ENCODE assay signal across 31 cellular contexts in the genomic region with DNA sequence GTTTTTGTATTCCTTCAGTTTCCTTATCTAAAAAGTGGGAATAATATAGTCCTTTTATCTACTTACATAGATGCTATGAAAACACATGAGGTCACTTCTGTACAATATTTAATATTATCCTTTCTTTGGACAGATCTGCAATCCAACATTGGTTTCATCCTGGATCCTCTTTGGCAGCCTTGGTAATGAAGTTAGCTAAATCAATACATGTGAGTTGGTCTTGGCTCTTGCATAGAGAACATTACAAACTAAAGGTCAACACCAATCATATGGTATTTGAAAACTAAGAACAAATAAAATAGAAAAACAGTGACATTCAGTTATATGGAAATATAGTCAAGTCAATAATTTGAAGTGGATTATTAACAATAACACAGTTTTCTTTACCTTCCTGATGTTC.
"Had no signal": no experiment of that assay in that cellular context is flagged by ENCODE, and none has a peak within 500 bp of the region (broad histone marks: within the 10 kb centered on the region; RNA-seq: fewer than 3 reads in every experiment).

No MANE protein-coding gene starts in this region.

- DNase-seq: activated CD4-positive, alpha-beta T cell treated with anti-CD3 and anti-CD28 coated beads for 1 hour; activated CD4-positive, alpha-beta T cell treated with anti-CD3 and anti-CD28 coated beads for 48 hours; activated CD4-positive, alpha-beta T cell treated with anti-CD3 and anti-CD28 coated beads, Interleukin-2, amount 50 U/mL, for 1 hour; activated CD4-positive, alpha-beta T cell treated with anti-CD3 and anti-CD28 coated beads, Interleukin-2, amount 50 U/mL, for 48 hours; activated CD8-positive, alpha-beta memory T cell treated with anti-CD3 and anti-CD28 coated beads for 24 hours; activated CD8-positive, alpha-beta T cell treated with anti-CD3 and anti-CD28 coated beads for 36 hours; activated effector memory CD4-positive, alpha-beta T cell treated with anti-CD3 and anti-CD28 coated beads, Interleukin-2, amount 50 U/mL, for 16 hours; activated naive CD4-positive, alpha-beta T cell treated with anti-CD3 and anti-CD28 coated beads for 36 hours; activated naive CD8-positive, alpha-beta T cell treated with anti-CD3 and anti-CD28 coated beads for 36 hours; activated naive CD8-positive, alpha-beta T cell treated with anti-CD3 and anti-CD28 coated beads, Interleukin-2, amount 50 U/mL, for 24 hours; activated T-cell treated with anti-CD3 and anti-CD28 coated beads, Interleukin-2, amount 50 U/mL, for 4 hours; adrenal gland; amygdala; aorta; central memory CD4-positive, alpha-beta T cell; cerebellar nuclear complex; colonic mucosa; effector CD8-positive, alpha-beta T cell; esophagus squamous epithelium; foreskin melanocyte; T-helper 1 cell; T-helper 17 cell; T1000 had no signal

- H3K27ac Mint-ChIP-seq: activated CD8-positive, alpha-beta T cell treated with anti-CD3 and anti-CD28 coated beads for 36 hours; activated naive CD4-positive, alpha-beta T cell treated with anti-CD3 and anti-CD28 coated beads for 36 hours; activated naive CD4-positive, alpha-beta T cell treated with anti-CD3 and anti-CD28 coated beads, Interleukin-2, amount 50 U/mL, for 24 hours; activated naive CD8-positive, alpha-beta T cell treated with anti-CD3 and anti-CD28 coated beads for 36 hours; activated naive CD8-positive, alpha-beta T cell treated with anti-CD3 and anti-CD28 coated beads, Interleukin-2, amount 50 U/mL, for 24 hours; activated T-helper 2 cell treated with anti-CD3 and anti-CD28 coated beads, Interferon-gamma antibody, Interleukin-2, Interleukin-4, amounts not matched to agents 10 μg/mL and 5 μg/mL and 100 μg/mL, durations not matched to agents 14 hours and 24 hours and 36 hours; brain; T-helper 2 cell treated with Interferon-gamma antibody and Interleukin-4, amounts not matched to agents 5 μg/mL and 100 μg/mL, for 36 hours; WTC11 had no signal

- ATAC-seq: activated CD8-positive, alpha-beta T cell treated with anti-CD3 and anti-CD28 coated beads for 36 hours; activated naive CD8-positive, alpha-beta T cell treated with anti-CD3 and anti-CD28 coated beads, Interleukin-2, amount 50 U/mL, for 24 hours; activated T-cell treated with anti-CD3 and anti-CD28 coated beads, Interleukin-2, amount 50 U/mL, for 4 hours; gastroesophageal sphincter; T-helper 17 cell; WTC11 had no signal

- H3K27me3 Mint-ChIP-seq: activated naive CD4-positive, alpha-beta T cell treated with anti-CD3 and anti-CD28 coated beads, Interleukin-2, amount 50 U/mL, for 24 hours; T-helper 17 cell had no signal

- H3K36me3 Mint-ChIP-seq: activated naive CD4-positive, alpha-beta T cell treated with anti-CD3 and anti-CD28 coated beads, Interleukin-2, amount 50 U/mL, for 24 hours; brain; WTC11 had no signal

- FAIRE-seq: endometrium, endothelial cell of umbilical vein had no signal

- H3K4me3 Mint-ChIP-seq: activated CD8-positive, alpha-beta T cell treated with anti-CD3 and anti-CD28 coated beads for 36 hours; activated naive CD4-positive, alpha-beta T cell treated with anti-CD3 and anti-CD28 coated beads for 36 hours; activated naive CD4-positive, alpha-beta T cell treated with anti-CD3 and anti-CD28 coated beads, Interleukin-2, amount 50 U/mL, for 24 hours; activated naive CD8-positive, alpha-beta T cell treated with anti-CD3 and anti-CD28 coated beads for 36 hours; activated naive CD8-positive, alpha-beta T cell treated with anti-CD3 and anti-CD28 coated beads, Interleukin-2, amount 50 U/mL, for 24 hours; activated T-cell treated with anti-CD3 and anti-CD28 coated beads, Interleukin-2, amount 50 U/mL, for 4 hours; T-helper 17 cell; T-helper 2 cell treated with Interferon-gamma antibody and Interleukin-4, amounts not matched to agents 5 μg/mL and 100 μg/mL, for 36 hours; WTC11 had no signal

- H3K9me3 Mint-ChIP-seq: activated CD8-positive, alpha-beta T cell treated with anti-CD3 and anti-CD28 coated beads for 36 hours; activated naive CD4-positive, alpha-beta T cell treated with anti-CD3 and anti-CD28 coated beads for 36 hours; activated naive CD4-positive, alpha-beta T cell treated with anti-CD3 and anti-CD28 coated beads, Interleukin-2, amount 50 U/mL, for 24 hours; activated naive CD8-positive, alpha-beta T cell treated with anti-CD3 and anti-CD28 coated beads for 36 hours; activated naive CD8-positive, alpha-beta T cell treated with anti-CD3 and anti-CD28 coated beads, Interleukin-2, amount 50 U/mL, for 24 hours; activated T-cell treated with anti-CD3 and anti-CD28 coated beads, Interleukin-2, amount 50 U/mL, for 4 hours; activated T-helper 2 cell treated with anti-CD3 and anti-CD28 coated beads, Interferon-gamma antibody, Interleukin-2, Interleukin-4, amounts not matched to agents 10 μg/mL and 5 μg/mL and 100 μg/mL, durations not matched to agents 14 hours and 24 hours and 36 hours; brain; T-helper 2 cell treated with Interferon-gamma antibody and Interleukin-4, amounts not matched to agents 5 μg/mL and 100 μg/mL, for 36 hours; WTC11 had no signal
